In genomic region chr7:151715661-151716338, GRCh38 we compare ENCODE assay signal across 23 cellular contexts.
DNase-seq lines count a peak whose midpoint lies in the region; ATAC-seq and TF ChIP-seq lines count a peak whose summit lies in the region.
"Had no signal": no experiment of that assay in that cellular context is flagged by ENCODE, and none has a peak within 500 bp of the region (broad histone marks: within the 10 kb centered on the region; RNA-seq: fewer than 3 reads in every experiment).

No MANE protein-coding gene starts in this region.

- H3K9me3 Mint-ChIP-seq in MCF 10A (ENCODE audit: unreplicated experiment), result no peaks in the 10 kb centered on the region
- H3K9me3 Mint-ChIP-seq: activated CD4-positive, alpha-beta memory T cell treated with anti-CD3 and anti-CD28 coated beads for 36 hours; activated naive CD4-positive, alpha-beta T cell treated with anti-CD3 and anti-CD28 coated beads for 36 hours; activated T-cell treated with anti-CD3 and anti-CD28 coated beads, Interleukin-2, amount 50 U/mL, for 24 hours had no signal

- H3K27ac Mint-ChIP-seq in MCF 10A (ENCODE audit: low read depth, unreplicated experiment), result peak overlapping the region; percentile 39
- H3K27ac Mint-ChIP-seq: activated CD4-positive, alpha-beta memory T cell treated with anti-CD3 and anti-CD28 coated beads for 36 hours; activated naive CD4-positive, alpha-beta T cell treated with anti-CD3 and anti-CD28 coated beads for 36 hours; activated T-cell treated with anti-CD3 and anti-CD28 coated beads, Interleukin-2, amount 50 U/mL, for 24 hours had no signal

- no peak overlapping the region for H3K9ac ChIP-seq in smooth muscle cell (ENCODE audit: low read depth)
- H3K9ac ChIP-seq: KMS-11 had no signal

- H3K4me1 ChIP-seq in breast epithelium (no peaks in the 10 kb centered on the region), Panc1 (ENCODE audit: control insufficient read depth, insufficient read depth, low read length) (peaks cover 31% of the 10 kb centered on the region), stomach (peaks cover 19 to 54% (median 36%) of the 10 kb centered on the region in 4 donors), smooth muscle cell (ENCODE audit: low read depth) (no peaks in the 10 kb centered on the region)
- H3K4me1 ChIP-seq: BE2C had no signal

- no peak overlapping the region for H2AFZ ChIP-seq in smooth muscle cell (ENCODE audit: low read depth)

- TF ChIP-seq EP300 in stomach (IDR thresholded peaks at IDR 0.05), result no peak

- WGBS in stomach, 5 donors, result 24 to 46% (median 39%) methylated on average over 14 of the region's 14 CpGs
- 92% methylated on average over 14 of the region's 14 CpGs for WGBS in smooth muscle cell (ENCODE audit: low lambda C conversion rate)

- intact Hi-C loops in MCF 10A (cut with micrococcal nuclease), result no loop called here
- intact Hi-C loops in breast epithelium (cut with DNase I; ENCODE audit: low total_unique reads), result no loop called here
- intact Hi-C loops in Panc1 (cut with micrococcal nuclease; ENCODE audit: unreplicated experiment), result no loop called here
- intact Hi-C loops in left colon (cut with DNase I, micrococcal nuclease), result no loop called here
- intact Hi-C loops in stomach (cut with DNase I; ENCODE audit: low total_unique reads), result no loop called here

- no peak overlapping the region for H3K4me3 ChIP-seq in breast epithelium
- no peak overlapping the region for H3K4me3 ChIP-seq in Panc1 (ENCODE audit: low read depth in 2 of 2, low read length in 2 of 2)
- H3K4me3 ChIP-seq in stomach, result no peak overlapping the region
- H3K4me3 ChIP-seq in smooth muscle cell, result no peak overlapping the region
- H3K4me3 ChIP-seq: esophagus squamous epithelium, gastroesophageal sphincter had no signal

- TF ChIP-seq POLR2A in breast epithelium (IDR thresholded peaks at IDR 0.05), result no peak
- no peak for TF ChIP-seq POLR2A in stomach (IDR thresholded peaks at IDR 0.05)

- no peaks in the 10 kb centered on the region for H3F3A ChIP-seq in smooth muscle cell (ENCODE audit: low read depth)

- no peaks in the 10 kb centered on the region for H3K36me3 ChIP-seq in breast epithelium
- no peaks in the 10 kb centered on the region for H3K36me3 ChIP-seq in Panc1 (ENCODE audit: control insufficient read depth, insufficient read depth, low read length)
- H3K36me3 ChIP-seq in stomach, result no peaks in the 10 kb centered on the region
- H3K36me3 ChIP-seq in smooth muscle cell (ENCODE audit: low read depth), result no peaks in the 10 kb centered on the region
- H3K36me3 ChIP-seq: BE2C, esophagus squamous epithelium, gastroesophageal sphincter had no signal

- H3K27me3 ChIP-seq in breast epithelium (no peaks in the 10 kb centered on the region), Panc1 (ENCODE audit: control insufficient read depth, insufficient read depth, low read length) (no peaks in the 10 kb centered on the region), stomach (no peaks in the 10 kb centered on the region), smooth muscle cell (ENCODE audit: low read depth) (no peaks in the 10 kb centered on the region)
- H3K27me3 ChIP-seq: BE2C, esophagus squamous epithelium, gastroesophageal sphincter had no signal

- H3K4me2 ChIP-seq in smooth muscle cell, result no peak overlapping the region
- H3K4me2 ChIP-seq: KMS-11 had no signal

- ATAC-seq in Panc1, result no peak
- ATAC-seq in left colon, result peak; percentile 70
- no peak for ATAC-seq in GM19467 (IDR thresholded peaks at IDR 0.05; ENCODE audit: unreplicated experiment)
- ATAC-seq: gastroesophageal sphincter had no signal

- H3K4me3 Mint-ChIP-seq in MCF 10A (ENCODE audit: unreplicated experiment), result no peak overlapping the region
- H3K4me3 Mint-ChIP-seq: activated CD4-positive, alpha-beta memory T cell treated with anti-CD3 and anti-CD28 coated beads for 36 hours; activated naive CD4-positive, alpha-beta T cell treated with anti-CD3 and anti-CD28 coated beads for 36 hours; activated T-cell treated with anti-CD3 and anti-CD28 coated beads, Interleukin-2, amount 50 U/mL, for 24 hours had no signal

- peaks cover 19% of the 10 kb centered on the region for H3K4me1 Mint-ChIP-seq in MCF 10A (ENCODE audit: insufficient read depth, unreplicated experiment)

- in situ Hi-C loops in Panc1 (cut with HindIII; ENCODE audit: low pct_unique_long_range_greater_than_20kb, low sequenced_read_pairs), result no loop called here

- H3K9me3 ChIP-seq in breast epithelium, result no peaks in the 10 kb centered on the region
- no peaks in the 10 kb centered on the region for H3K9me3 ChIP-seq in Panc1 (ENCODE audit: control insufficient read depth, insufficient read depth, low read depth, low read length)
- no peaks in the 10 kb centered on the region for H3K9me3 ChIP-seq in stomach
- H3K9me3 ChIP-seq in smooth muscle cell (replicated peaks; ENCODE audit: low read depth), result no peaks in the 10 kb centered on the region
- H3K9me3 ChIP-seq: BE2C, esophagus squamous epithelium, gastroesophageal sphincter had no signal

- H4K20me1 ChIP-seq in smooth muscle cell (ENCODE audit: low read depth), result no peaks in the 10 kb centered on the region

- H3K27ac ChIP-seq in breast epithelium (no peak overlapping the region), Panc1 (ENCODE audit: low read length) (peak overlapping the region; percentile 54; the same call in 1 of the 2 replicates), stomach (peak overlapping the region; percentile 55 to 81 (median 72)), smooth muscle cell (ENCODE audit: low read depth) (no peak overlapping the region)
- H3K27ac ChIP-seq: esophagus squamous epithelium, KMS-11 had no signal

- DNase-seq in MCF 10A (ENCODE audit: unreplicated experiment) (no peak), breast epithelium (ENCODE audit: low spot score in 2 of 2) (no peak), Panc1 (ENCODE audit: low read depth, low spot score) (no peak), left colon (peak in 1 of 2 donors; percentile 60), stomach (peak; percentile 61), smooth muscle cell (lab: John Stamatoyannopoulos, UW; ENCODE audit: unreplicated experiment) (no peak), T1000 (lab: John Stamatoyannopoulos, UW) (no peak)
- DNase-seq: activated CD4-positive, alpha-beta memory T cell treated with anti-CD3 and anti-CD28 coated beads for 36 hours; activated CD4-positive, CD25-positive, alpha-beta regulatory T cell; activated naive CD4-positive, alpha-beta T cell treated with anti-CD3 and anti-CD28 coated beads for 36 hours; activated T-cell treated with anti-CD3 and anti-CD28 coated beads, Interleukin-2, amount 50 U/mL, for 24 hours; BE2C; effector memory CD4-positive, alpha-beta T cell; esophagus squamous epithelium; NCI-H1048; NCI-H2029 treated with DMSO at 0.1 percent for 48 hours; NK-92 treated with Interleukin-12 subunit alpha and Interleukin-12 subunit beta, amount 100 ng/mL, for 24 hours; occipital lobe; RPMI8226; stimulated activated CD4-positive, alpha-beta T cell treated with anti-CD3 and anti-CD28 coated beads, Interleukin-15, amount 100 ng/mL, for 24 hours had no signal

- POLR2A ChIA-PET in MCF 10A (lab: Yijun Ruan, JAX) (no interaction called here), Panc1 (lab: Charles Lee) (no interaction called here)

- no peaks in the 10 kb centered on the region for H3K27me3 Mint-ChIP-seq in MCF 10A (ENCODE audit: insufficient read depth, unreplicated experiment)
- H3K27me3 Mint-ChIP-seq: activated CD4-positive, alpha-beta memory T cell treated with anti-CD3 and anti-CD28 coated beads for 36 hours; activated T-cell treated with anti-CD3 and anti-CD28 coated beads, Interleukin-2, amount 50 U/mL, for 24 hours had no signal

- no peak for TF ChIP-seq CTCF in MCF 10A (IDR thresholded peaks at IDR 0.05; ENCODE audit: unreplicated experiment)
- TF ChIP-seq CTCF in breast epithelium (IDR thresholded peaks at IDR 0.05), result no peak
- no peak for TF ChIP-seq CTCF in Panc1 (IDR thresholded peaks at IDR 0.05)
- TF ChIP-seq CTCF in stomach (IDR thresholded peaks at IDR 0.05), result no peak
- no peak for TF ChIP-seq CTCF in smooth muscle cell (IDR thresholded peaks at IDR 0.05; ENCODE audit: borderline replicate concordance, insufficient read depth, poor library complexity, severe bottlenecking)

- no peaks in the 10 kb centered on the region for H3K79me2 ChIP-seq in smooth muscle cell (ENCODE audit: low read depth)

- CTCF ChIA-PET in MCF 10A (lab: Yijun Ruan, JAX) (interaction anchor here (0.6 to 1.1 kb wide), 2 partner anchors 18 to 19 kb away, joined by 3 read pairs; no protein-coding TSS in a partner anchor), Panc1 (lab: Charles Lee) (interaction anchor here (0.6 to 0.7 kb wide), 2 partner anchors 118 to 166 kb away, joined by 4 to 10 read pairs; no protein-coding TSS in a partner anchor)

- H3K36me3 Mint-ChIP-seq in MCF 10A (ENCODE audit: insufficient read depth, unreplicated experiment), result no peaks in the 10 kb centered on the region
- H3K36me3 Mint-ChIP-seq: activated CD4-positive, alpha-beta memory T cell treated with anti-CD3 and anti-CD28 coated beads for 36 hours had no signal

- BruUV-seq in MCF 10A (replicated peaks; lab: Mats Ljungman, UMichigan) (no TSS peak), Panc1 (replicated peaks; lab: Mats Ljungman, UMichigan) (no TSS peak)

Comparison
In these comparisons a context has a peak if more than half of its experiments do, and no peak if none do; other contexts are left out.
1. H3K27ac ChIP-seq: peak in Panc1 (single experiment) and stomach (5 of 5); none in breast epithelium (0 of 2) and smooth muscle cell (single experiment).